11 cellular contexts compared by ENCODE assay signal in genomic region chr12:1171657-1172056, GRCh38.
DNase-seq lines count a peak whose midpoint lies in the region; TF ChIP-seq lines count a peak whose summit lies in the region.
"Had no signal": no experiment of that assay in that cellular context is flagged by ENCODE, and none has a peak within 500 bp of the region (broad histone marks: within the 10 kb centered on the region; RNA-seq: fewer than 3 reads in every experiment).

No MANE protein-coding gene starts in this region.

- H3K27ac ChIP-seq in effector memory CD4-positive, alpha-beta T cell (ENCODE audit: insufficient read depth, low read length, poor library complexity, severe bottlenecking): no peak overlapping the region
- H3K27ac ChIP-seq in CD4-positive, alpha-beta memory T cell (ENCODE audit: low read depth, low read length): no peak overlapping the region
- H3K27ac ChIP-seq in esophagus squamous epithelium: no peak overlapping the region
- H3K27ac ChIP-seq: prostate gland, stomach had no signal

- H3K4me3 ChIP-seq in effector memory CD4-positive, alpha-beta T cell (ENCODE audit: insufficient read depth, low read depth, low read length, poor library complexity, severe bottlenecking): no peak overlapping the region
- H3K4me3 ChIP-seq in CD4-positive, alpha-beta memory T cell (ENCODE audit: low read length in 2 of 2): no peak overlapping the region
- H3K4me3 ChIP-seq in esophagus squamous epithelium: no peak overlapping the region
- H3K4me3 ChIP-seq: prostate gland, stomach had no signal

- WGBS in esophagus squamous epithelium, 2 donors: 7 to 21% methylated on average over 1 of the region's 1 CpG

- H3K9me3 Mint-ChIP-seq in CD4-positive, alpha-beta memory T cell: no peaks in the 10 kb centered on the region

- intact Hi-C loops in CD4-positive, alpha-beta memory T cell (cut with micrococcal nuclease): no loop called here
- intact Hi-C loops in esophagus squamous epithelium (cut with DNase I): no loop called here

- H3K36me3 ChIP-seq in effector memory CD4-positive, alpha-beta T cell (ENCODE audit: control insufficient read depth, insufficient read depth, low read length): no peaks in the 10 kb centered on the region
- H3K36me3 ChIP-seq in CD4-positive, alpha-beta memory T cell (ENCODE audit: insufficient read depth, low read length): no peaks in the 10 kb centered on the region
- H3K36me3 ChIP-seq in esophagus squamous epithelium: peaks cover 0 to 19% (median 0%) of the 10 kb centered on the region in 3 donors
- H3K36me3 ChIP-seq: prostate gland had no signal

- H3K4me3 Mint-ChIP-seq in CD4-positive, alpha-beta memory T cell: no peak overlapping the region

- no peak overlapping the region for H3K27ac Mint-ChIP-seq in CD4-positive, alpha-beta memory T cell

- CTCF ChIA-PET in CD4-positive, alpha-beta memory T cell (lab: Charles Lee; ENCODE audit: partially characterized antibody): interaction anchor here (0.8 to 1.1 kb wide), 2 partner anchors 54 to 411 kb away, joined by 3 read pairs; no protein-coding TSS in a partner anchor

- H3K36me3 Mint-ChIP-seq in CD4-positive, alpha-beta memory T cell: peaks cover 14 to 21% of the 10 kb centered on the region in 2 donors

- DNase-seq in DMS 273 treated with DMSO at 0.1 percent for 48 hours (lab: John Stamatoyannopoulos, UW) (peak; percentile 59), NCI-H1694 (lab: John Stamatoyannopoulos, UW) (peak; percentile 59), SW480 (ENCODE audit: low spot score) (peak; percentile 40), kidney tubule cell (ENCODE audit: low spot score) (peak; percentile 44), putamen (ENCODE audit: low spot score) (no peak), esophagus squamous epithelium (lab: John Stamatoyannopoulos, UW) (no peak)
- no peak for DNase-seq in effector memory CD4-positive, alpha-beta T cell
- DNase-seq in CD4-positive, alpha-beta memory T cell: no peak
- DNase-seq: EL, stomach had no signal

- H3K27me3 ChIP-seq in effector memory CD4-positive, alpha-beta T cell (replicated peaks; ENCODE audit: control insufficient read depth, insufficient read depth, low read length, poor library complexity, severe bottlenecking): no peaks in the 10 kb centered on the region
- no peaks in the 10 kb centered on the region for H3K27me3 ChIP-seq in CD4-positive, alpha-beta memory T cell (ENCODE audit: insufficient read depth, low read length)
- H3K27me3 ChIP-seq in esophagus squamous epithelium: no peaks in the 10 kb centered on the region
- H3K27me3 ChIP-seq: stomach had no signal

- H3K4me1 Mint-ChIP-seq in CD4-positive, alpha-beta memory T cell: peaks cover 3 to 10% (median 6%) of the 10 kb centered on the region in 4 donors

- TF ChIP-seq CTCF in esophagus squamous epithelium (IDR thresholded peaks at IDR 0.05): no peak

- H3K27me3 Mint-ChIP-seq in CD4-positive, alpha-beta memory T cell: no peaks in the 10 kb centered on the region

- H3K9me3 ChIP-seq in effector memory CD4-positive, alpha-beta T cell (ENCODE audit: control insufficient read depth, low read length): no peaks in the 10 kb centered on the region
- no peaks in the 10 kb centered on the region for H3K9me3 ChIP-seq in CD4-positive, alpha-beta memory T cell (ENCODE audit: control insufficient read depth in 1 of 2, low read length in 2 of 2)
- H3K9me3 ChIP-seq in esophagus squamous epithelium: no peaks in the 10 kb centered on the region
- H3K9me3 ChIP-seq: prostate gland, stomach had no signal

- no peaks in the 10 kb centered on the region for H3K4me1 ChIP-seq in effector memory CD4-positive, alpha-beta T cell (ENCODE audit: control insufficient read depth, insufficient read depth, low read length, poor library complexity, severe bottlenecking)
- H3K4me1 ChIP-seq in CD4-positive, alpha-beta memory T cell (ENCODE audit: insufficient read depth, low read length): no peaks in the 10 kb centered on the region
- peaks cover 0 to 37% (median 6%) of the 10 kb centered on the region in 3 donors for H3K4me1 ChIP-seq in esophagus squamous epithelium

- POLR2A ChIA-PET in CD4-positive, alpha-beta memory T cell (lab: Charles Lee; ENCODE audit: partially characterized antibody): no interaction called here

- no peak for TF ChIP-seq POLR2A in esophagus squamous epithelium (IDR thresholded peaks at IDR 0.05)

Comparison
In these comparisons a context has a peak if more than half of its experiments do, and no peak if none do; other contexts are left out.
1. DNase-seq: peak in DMS 273 treated with DMSO at 0.1 percent for 48 hours (single experiment), NCI-H1694 (single experiment), SW480 (single experiment) and kidney tubule cell (single experiment); none in putamen (single experiment), effector memory CD4-positive, alpha-beta T cell (0 of 3), CD4-positive, alpha-beta memory T cell (0 of 5) and esophagus squamous epithelium (single experiment).